In genomic region chr19:424546-424945, GRCh38 we compare ENCODE assay signal across 10 cellular contexts. TPM values are rescaled to one million over a fixed set of nuclear protein-coding genes. Genes with fewer than 3 reads are reported as not detected.
"Had no signal": no experiment of that assay in that cellular context is flagged by ENCODE, and none has a peak within 500 bp of the region (broad histone marks: within the 10 kb centered on the region; RNA-seq: fewer than 3 reads in every experiment).

No MANE protein-coding gene starts in this region.

- H3K36me3 ChIP-seq: HAP-1 had no signal

- H3K27ac ChIP-seq: GM23248 had no signal

- H3K9ac ChIP-seq: GM23248 had no signal

- DNase-seq: GM23248, GOT3, H7, HFFc6, IMR-90 had no signal

- H3K4me3 ChIP-seq: GM23248, HAP-1, K562 had no signal

- H3K27ac Mint-ChIP-seq: HFFc6 had no signal

- H2AFZ ChIP-seq: GM23248 had no signal

- H3K4me3 Mint-ChIP-seq: HFFc6 had no signal

- H3K9me3 ChIP-seq: HAP-1 had no signal

- FAIRE-seq: HTR-8/SVneo, K562 had no signal

- ATAC-seq: HCT116 had no signal

- H3K4me1 ChIP-seq: HAP-1 had no signal

RNA-seq across cellular contexts. Expression of gene C2CD4C, which starts 15.6 kb away (rescaled TPM):
- total RNA-seq: HFFc6, K562 had no signal

RNA-seq across cellular contexts. Expression of gene SHC2, which starts 36.3 kb away (rescaled TPM):
- total RNA-seq: GM23248, HFFc6, HT-29, IMR-90 had no signal
- polyA plus RNA-seq: GM23248 had no signal
